Comparison of ENCODE assay signal across 8 cellular contexts in genomic region chr3:44762170-44762677, GRCh38. TPM values are rescaled to one million over a fixed set of nuclear protein-coding genes. Genes with fewer than 3 reads are reported as not detected.
A peak's percentile ranks its signal among the peaks of the same experiment; 100 is the strongest.
DNase-seq lines count a peak whose midpoint lies in the region; ATAC-seq and TF ChIP-seq lines count a peak whose summit lies in the region.

No MANE protein-coding gene starts in this region.

- H3K36me3 ChIP-seq in SK-N-SH (replicated peaks in 1 of 2; ENCODE audit: control insufficient read depth in 1 of 2, insufficient read depth in 2 of 2, low read length in 1 of 2) (peaks cover 2 to 32% of the 10 kb centered on the region in 2 experiments), gastrocnemius medialis (peaks cover 0 to 16% of the 10 kb centered on the region in 2 donors)

- peak overlapping the region; percentile 80 for H3K4me2 ChIP-seq in SK-N-SH

- TF ChIP-seq POLR2A in gastrocnemius medialis (IDR thresholded peaks at IDR 0.05), result no peak

- no peak for TF ChIP-seq CTCF in SK-N-SH (IDR thresholded peaks at IDR 0.05)
- no peak for TF ChIP-seq CTCF in fibroblast of pulmonary artery (IDR thresholded peaks at IDR 0.05; ENCODE audit: low read length, missing control alignments)
- no peak for TF ChIP-seq CTCF in gastrocnemius medialis (IDR thresholded peaks at IDR 0.05 in 4 of 5, conservative IDR thresholded peaks at IDR 0.05 in 1 of 5)

- intact Hi-C loops in gastrocnemius medialis (cut with DNase I; ENCODE audit: low total_unique reads), result loop anchor here (5.0 kb wide), 1 partner anchor 425 kb away; the partner anchor contains the start of gene TCAIM

- no peaks in the 10 kb centered on the region for H3K27me3 ChIP-seq in SK-N-SH (ENCODE audit: insufficient read depth)
- no peaks in the 10 kb centered on the region for H3K27me3 ChIP-seq in gastrocnemius medialis

- ATAC-seq in GM21529 (IDR thresholded peaks at IDR 0.05; ENCODE audit: unreplicated experiment), result peak; percentile 10
- ATAC-seq in gastrocnemius medialis, result no peak
- no peak for ATAC-seq in GM18868 (IDR thresholded peaks at IDR 0.05; ENCODE audit: unreplicated experiment)
- ATAC-seq in HG02759 (IDR thresholded peaks at IDR 0.05; ENCODE audit: unreplicated experiment), result no peak

- DNase-seq in AML-193 (lab: John Stamatoyannopoulos, UW), result peak; percentile 37 to 45
- DNase-seq in SK-N-SH, result peak; percentile 26
- peak; percentile 13 for DNase-seq in fibroblast of pulmonary artery (ENCODE audit: low read depth)
- no peak for DNase-seq in gastrocnemius medialis
- DNase-seq in NCI-H2081 treated with DMSO at 0.1 percent for 48 hours (lab: John Stamatoyannopoulos, UW), result no peak

- peaks cover 88% of the 10 kb centered on the region for H3K79me2 ChIP-seq in SK-N-SH (ENCODE audit: insufficient read depth)

- TF ChIP-seq RAD21 in SK-N-SH (IDR thresholded peaks at IDR 0.05; ENCODE audit: low read length), result no peak

- peak overlapping the region; percentile 87 for H2AFZ ChIP-seq in SK-N-SH (ENCODE audit: low read depth)

- H3F3A ChIP-seq in SK-N-SH (replicated peaks; ENCODE audit: insufficient read depth), result peaks cover 7% of the 10 kb centered on the region

- in situ Hi-C loops in gastrocnemius medialis (cut with MboI; ENCODE audit: low sequenced_read_pairs in 4 of 4), result loop anchor here in 1 of 4 donors (10.0 kb wide), 1 partner anchor 213 kb away; the partner anchor contains the start of genes EXOSC7 and ZDHHC3

- H3K9me3 ChIP-seq in SK-N-SH (peaks cover 13% of the 10 kb centered on the region; the same call in 1 of the 2 replicates), gastrocnemius medialis (peaks cover 0 to 6% (median 0%) of the 10 kb centered on the region in 3 donors)

- H4K20me1 ChIP-seq in SK-N-SH (ENCODE audit: insufficient read depth), result no peaks in the 10 kb centered on the region

- under 1% methylated on average over 9 of the region's 9 CpGs for WGBS in SK-N-SH (ENCODE audit: low lambda C conversion rate)

- no peak for TF ChIP-seq EP300 in SK-N-SH (IDR thresholded peaks at IDR 0.05; ENCODE audit: borderline replicate concordance in 1 of 2, low read depth in 1 of 2, low read length in 1 of 2)

- H3K27ac ChIP-seq in SK-N-SH (ENCODE audit: low read depth in 2 of 2, low read length in 1 of 2), result peak overlapping the region; percentile 36 to 77; a peak in 3 of 4 replicates
- no peak overlapping the region for H3K27ac ChIP-seq in gastrocnemius medialis

- CTCF ChIA-PET in SK-N-SH (lab: Yijun Ruan, JAX), result interaction anchor here (0.6 to 1.9 kb wide), 5 partner anchors 10 to 236 kb away, joined by 3 to 7 read pairs (median 3); no protein-coding TSS in a partner anchor

- peak overlapping the region; percentile 84 to 88 for H3K4me3 ChIP-seq in SK-N-SH (ENCODE audit: low read depth in 2 of 2, low read length in 1 of 2)
- H3K4me3 ChIP-seq in fibroblast of pulmonary artery (replicated peaks; ENCODE audit: low read depth, low read length), result peak overlapping the region; percentile 97
- peak overlapping the region; percentile 60 to 100 (median 74) for H3K4me3 ChIP-seq in gastrocnemius medialis

- H3K9ac ChIP-seq in SK-N-SH, result peak overlapping the region; percentile 67

- no peaks in the 10 kb centered on the region for H3K9me2 ChIP-seq in SK-N-SH

- POLR2A ChIA-PET in SK-N-SH (lab: Yijun Ruan, JAX), result interaction anchor here (1.2 to 2.0 kb wide), 3 partner anchors 14 to 50 kb away, joined by 3 to 9 read pairs (median 4); partner anchors contain the start of genes ZNF501 and ZNF502

- H3K4me1 ChIP-seq in SK-N-SH (ENCODE audit: control insufficient read depth in 1 of 2, insufficient read depth in 2 of 2, low read depth in 1 of 2, low read length in 1 of 2) (peaks cover 0 to 2% of the 10 kb centered on the region in 2 experiments; a peak in 1 of 4 replicates), gastrocnemius medialis (peaks cover 11 to 12% of the 10 kb centered on the region in 2 donors)

TF ChIP-seq in SK-N-SH, 30 proteins besides CTCF, POLR2A, EP300 and RAD21:
- TF ChIP-seq SMC3 (IDR thresholded peaks at IDR 0.05; ENCODE audit: low read depth, low read length), result no peak
- TF ChIP-seq FOXJ3 (CRISPR knock-in tag; IDR thresholded peaks at IDR 0.05), result no peak
- no peak for TF ChIP-seq JUND (IDR thresholded peaks at IDR 0.05)
- no peak for TF ChIP-seq MEF2A (IDR thresholded peaks at IDR 0.05; ENCODE audit: borderline replicate concordance, low read depth)
- no peak for TF ChIP-seq ELF1 (IDR thresholded peaks at IDR 0.05)
- TF ChIP-seq PBX3 (IDR thresholded peaks at IDR 0.05), result no peak
- TF ChIP-seq IRF3 (IDR thresholded peaks at IDR 0.05; ENCODE audit: low read depth, low read length), result no peak
- no peak for TF ChIP-seq NFIC (IDR thresholded peaks at IDR 0.05; ENCODE audit: borderline replicate concordance)
- TF ChIP-seq REST (IDR thresholded peaks at IDR 0.05; ENCODE audit: low read depth, low read length), result no peak
- no peak for TF ChIP-seq YY1 (IDR thresholded peaks at IDR 0.05; ENCODE audit: low read depth)
TF ChIP-seq in SK-N-SH: peak in this region for 0.

RNA-seq across cellular contexts. Expression of gene KIF15, which starts 0.6 kb away (rescaled TPM):
- 2.1 and 2.3 TPM in 2 replicates for polyA plus RNA-seq in SK-N-SH (2012; rRNA removed)
- polyA plus RNA-seq in SK-N-SH (2012; cell fraction: cytosol; rRNA removed), result 2.8 and 3.6 TPM in 2 replicates
- polyA plus RNA-seq in SK-N-SH (2012; cell fraction: nucleus; rRNA removed), result 0.99 and 2.3 TPM in 2 replicates
- total RNA-seq in gastrocnemius medialis, result 1 to 10 TPM in 1 of 4 donors, under 1 TPM in 3; 0.25 to 1.6 (median 0.38) TPM

RNA-seq across cellular contexts. Expression of gene KIAA1143, which starts 0.8 kb away (rescaled TPM):
- 5.6 and 7.8 TPM in 2 replicates for polyA plus RNA-seq in SK-N-SH (2012; rRNA removed)
- 9.3 and 9.8 TPM in 2 replicates for polyA plus RNA-seq in SK-N-SH (2012; cell fraction: cytosol; rRNA removed)
- polyA plus RNA-seq in SK-N-SH (2012; cell fraction: nucleus; rRNA removed), result 1.9 and 3.4 TPM in 2 replicates
- 10 to 100 TPM; 28.5 to 36.2 (median 31.4) TPM for total RNA-seq in gastrocnemius medialis

RNA-seq across cellular contexts. Expression of gene ZNF501, which starts 32.8 kb away (rescaled TPM):
- polyA plus RNA-seq in SK-N-SH (2012; rRNA removed), result 1.1 and 1.5 TPM in 2 replicates
- polyA plus RNA-seq in SK-N-SH (2012; cell fraction: cytosol; rRNA removed), result 1.1 and 1.5 TPM in 2 replicates
- polyA plus RNA-seq in SK-N-SH (2012; cell fraction: nucleus; rRNA removed), result 1.3 TPM in 2 replicates
- total RNA-seq in gastrocnemius medialis, result 1 to 10 TPM in 3 of 4 donors, under 1 TPM in 1; 0.92 to 4.7 (median 1.4) TPM

RNA-seq across cellular contexts. Expression of gene ZNF502, which starts 49.8 kb away (rescaled TPM):
- polyA plus RNA-seq in SK-N-SH (2012; rRNA removed), result 2.1 and 3.2 TPM in 2 replicates
- polyA plus RNA-seq in SK-N-SH (2012; cell fraction: cytosol; rRNA removed), result 2.6 and 2.7 TPM in 2 replicates
- polyA plus RNA-seq in SK-N-SH (2012; cell fraction: nucleus; rRNA removed), result 6.1 and 10.9 TPM in 2 replicates
- 1 to 10 TPM; 1.8 to 4.8 (median 1.9) TPM for total RNA-seq in gastrocnemius medialis

Comparison
In these comparisons a context has a peak if more than half of its experiments do, and no peak if none do; other contexts are left out.
1. DNase-seq: peak in AML-193 (2 of 2), SK-N-SH (single experiment) and fibroblast of pulmonary artery (single experiment); none in gastrocnemius medialis (0 of 2) and NCI-H2081 treated with DMSO at 0.1 percent for 48 hours (single experiment).
2. H3K27ac ChIP-seq: peak in SK-N-SH (2 of 2); none in gastrocnemius medialis (0 of 4).
3. Peak in every context shown above with its lines, with median percentiles within 50 percentile points of each other: H3K4me3 ChIP-seq.